8 cellular contexts compared by ENCODE assay signal in the genomic region with DNA sequence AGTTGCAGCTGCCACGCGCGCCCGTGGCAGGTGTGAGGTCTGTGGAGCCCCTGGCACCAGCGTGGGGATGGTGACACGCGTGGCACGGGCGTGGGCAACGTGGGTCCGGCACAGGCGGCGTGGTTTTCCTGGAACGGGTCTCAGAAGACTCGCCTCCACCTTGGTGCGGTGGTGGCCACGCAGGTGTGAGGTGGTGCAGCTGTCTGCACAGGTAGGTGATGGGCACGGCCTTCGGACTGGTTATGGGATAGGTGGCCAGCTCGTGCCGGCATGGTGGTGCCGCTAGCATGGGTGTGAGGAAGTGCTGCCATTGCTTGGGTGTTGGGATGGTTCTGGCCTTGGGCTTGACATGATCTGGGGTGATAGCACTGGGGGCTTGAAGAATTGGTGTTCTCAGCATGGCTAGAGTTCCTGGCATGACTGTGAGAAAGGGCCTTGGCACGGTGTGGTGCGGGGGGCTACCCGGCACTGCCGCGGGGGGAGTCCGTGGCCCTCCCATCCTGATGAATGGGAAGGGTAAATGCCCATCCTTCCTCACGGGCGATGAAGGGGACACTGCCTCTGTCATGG. TPM values are rescaled to one million over a fixed set of nuclear protein-coding genes. Genes with fewer than 3 reads are reported as not detected.
A peak's percentile ranks its signal among the peaks of the same experiment; 100 is the strongest.
DNase-seq lines count a peak whose midpoint lies in the region; ATAC-seq and TF ChIP-seq lines count a peak whose summit lies in the region.

No MANE protein-coding gene starts in this region.

- TF ChIP-seq CTCF in Peyer's patch (IDR thresholded peaks at IDR 0.05): no peak
- no peak for TF ChIP-seq CTCF in fibroblast of mammary gland (conservative IDR thresholded peaks at IDR 0.05; ENCODE audit: control insufficient read depth, insufficient read depth, low read depth, low read length)
- no peak for TF ChIP-seq CTCF in prostate gland (IDR thresholded peaks at IDR 0.05)

- 45% methylated on average over 29 of the region's 30 CpGs for WGBS in prostate gland

- ATAC-seq in GM21723 (IDR thresholded peaks at IDR 0.05; ENCODE audit: unreplicated experiment): no peak
- ATAC-seq in HG03097 (IDR thresholded peaks at IDR 0.05; ENCODE audit: low FRiP score, unreplicated experiment): no peak

- no peaks in the 10 kb centered on the region for H3K27me3 ChIP-seq in Peyer's patch
- H3K27me3 ChIP-seq in prostate gland (replicated peaks; ENCODE audit: insufficient read depth): no peaks in the 10 kb centered on the region

- intact Hi-C loops in prostate gland (cut with DNase I): loop anchor here (2.0 kb wide), 1 partner anchor 52 kb away; no protein-coding TSS in a partner anchor

- peak; percentile 51 for DNase-seq in COLO668 (lab: John Stamatoyannopoulos, UW; ENCODE audit: unreplicated experiment)
- no peak for DNase-seq in Peyer's patch
- DNase-seq in fibroblast of mammary gland (ENCODE audit: low read depth): no peak
- DNase-seq in prostate gland (ENCODE audit: low spot score): no peak
- no peak for DNase-seq in NOMO-1 (lab: John Stamatoyannopoulos, UW; ENCODE audit: unreplicated experiment in 2 of 2)
- no peak for DNase-seq in amygdala (lab: John Stamatoyannopoulos, UW)

- no peak for TF ChIP-seq POLR2A in Peyer's patch (IDR thresholded peaks at IDR 0.05)
- TF ChIP-seq POLR2A in prostate gland (IDR thresholded peaks at IDR 0.05): no peak

- H3K36me3 ChIP-seq in Peyer's patch: no peaks in the 10 kb centered on the region
- H3K36me3 ChIP-seq in prostate gland: no peaks in the 10 kb centered on the region

- H3K9me3 ChIP-seq in Peyer's patch (no peaks in the 10 kb centered on the region), prostate gland (no peaks in the 10 kb centered on the region)

- peak overlapping the region in 1 of 4 donors; percentile 64 for H3K27ac ChIP-seq in Peyer's patch
- H3K27ac ChIP-seq in prostate gland: no peak overlapping the region

- H3K4me3 ChIP-seq in Peyer's patch (peak overlapping the region; percentile 28 to 83 (median 44)), fibroblast of mammary gland (ENCODE audit: control insufficient read depth, low read depth, low read length) (peak overlapping the region; percentile 53), prostate gland (peak overlapping the region; percentile 46 to 53)

- H3K4me1 ChIP-seq in Peyer's patch: peaks cover 0 to 44% (median 5%) of the 10 kb centered on the region in 4 donors
- peaks cover 12% of the 10 kb centered on the region for H3K4me1 ChIP-seq in prostate gland (replicated peaks)

RNA-seq across cellular contexts. Expression of gene DAGLA, which starts 0.5 kb away (rescaled TPM):
- 10 to 100 TPM in 2 of 4 donors, 1 to 10 TPM in 2; 5.8 to 18.9 (median 10.2) TPM for total RNA-seq in Peyer's patch
- 10 to 100 TPM; 10.8 to 12.2 TPM for total RNA-seq in prostate gland
